ENCODE assay signal across 10 cellular contexts in the genomic region with DNA sequence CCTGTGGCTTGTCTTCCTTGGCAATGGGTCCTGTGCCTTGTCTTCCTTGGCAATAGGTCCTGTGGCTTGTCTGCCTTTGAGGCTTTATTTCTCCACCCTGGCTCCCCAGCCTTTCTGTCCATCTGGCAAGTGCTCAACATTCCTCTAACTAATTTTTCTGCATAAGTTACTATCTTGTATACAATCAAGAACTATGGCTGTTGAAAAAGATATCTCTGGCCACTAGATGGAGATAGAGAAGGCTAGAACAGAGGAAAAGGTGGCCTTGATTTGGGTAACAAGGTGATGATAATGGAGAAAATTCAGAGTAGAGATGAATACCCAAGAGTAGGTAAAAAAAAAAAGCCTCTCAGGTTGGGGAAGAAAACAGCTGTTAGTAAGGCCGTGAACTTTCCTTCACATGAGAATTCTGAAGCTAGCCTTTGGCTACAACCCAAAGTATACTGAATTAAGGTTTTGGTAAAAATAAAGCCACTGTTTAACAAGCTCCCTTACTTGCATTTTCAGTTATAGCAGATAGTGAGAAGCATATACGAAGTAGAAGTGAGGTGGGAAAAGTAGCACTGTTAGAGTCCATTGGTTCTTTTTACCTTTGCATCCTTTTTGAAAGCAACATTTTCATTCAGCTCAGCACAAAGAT.
A peak's percentile ranks its signal among the peaks of the same experiment; 100 is the strongest.
DNase-seq lines count a peak whose midpoint lies in the region; TF ChIP-seq lines count a peak whose summit lies in the region.
"Had no signal": no experiment of that assay in that cellular context is flagged by ENCODE, and none has a peak within 500 bp of the region (broad histone marks: within the 10 kb centered on the region; RNA-seq: fewer than 3 reads in every experiment).

No MANE protein-coding gene starts in this region.

- DNase-seq in Peyer's patch (no peak), kidney epithelial cell (ENCODE audit: low read depth) (no peak), uterus (no peak), ovary (no peak)
- DNase-seq in activated CD8-positive, alpha-beta memory T cell treated with anti-CD3 and anti-CD28 coated beads, Interleukin-2, amount 50 U/mL, for 48 hours = no peak
- DNase-seq in activated T-cell treated with anti-CD3 and anti-CD28 coated beads, Interleukin-2, amount 50 U/mL, for 48 hours = no peak
- DNase-seq: NCI-H524 had no signal

- no peaks in the 10 kb centered on the region for H3K9me3 ChIP-seq in HEK293 (ENCODE audit: control insufficient read depth, insufficient read depth, low read depth, low read length)
- H3K9me3 ChIP-seq in Peyer's patch = no peaks in the 10 kb centered on the region
- H3K9me3 ChIP-seq in uterus = no peaks in the 10 kb centered on the region
- H3K9me3 ChIP-seq in ovary = no peaks in the 10 kb centered on the region

- H3K4me3 ChIP-seq in HEK293 (ENCODE audit: low read depth, low read length) (no peak overlapping the region), Peyer's patch (no peak overlapping the region), kidney epithelial cell (ENCODE audit: low read depth, low read length) (no peak overlapping the region), uterus (no peak overlapping the region), ovary (no peak overlapping the region)

- CTCF ChIA-PET in HEK293 (lab: Yijun Ruan, JAX) = interaction anchor here (0.6 to 1.4 kb wide), 7 partner anchors 12 to 386 kb away, joined by 3 to 4 read pairs (median 3); no protein-coding TSS in a partner anchor

- intact Hi-C loops in uterus (cut with DNase I; ENCODE audit: low total_unique reads) = no loop called here
- intact Hi-C loops in ovary (cut with DNase I) = no loop called here

- no peak overlapping the region for H3K27ac ChIP-seq in C4-2B
- H3K27ac ChIP-seq in HEK293 (ENCODE audit: extremely low read depth, low read depth, low read length) = no peak overlapping the region
- H3K27ac ChIP-seq in Peyer's patch = no peak overlapping the region
- no peak overlapping the region for H3K27ac ChIP-seq in uterus
- no peak overlapping the region for H3K27ac ChIP-seq in ovary
- H3K27ac ChIP-seq: epithelial cell of prostate had no signal

- H3K36me3 ChIP-seq in HEK293 (ENCODE audit: control insufficient read depth in 2 of 2, insufficient read depth in 1 of 2, low read length in 2 of 2) (no peaks in the 10 kb centered on the region), Peyer's patch (no peaks in the 10 kb centered on the region), kidney epithelial cell (ENCODE audit: control insufficient read depth, insufficient read depth, low read length) (no peaks in the 10 kb centered on the region), uterus (no peaks in the 10 kb centered on the region), ovary (no peaks in the 10 kb centered on the region)

- POLR2A ChIA-PET in HEK293 (lab: Yijun Ruan, JAX) = no interaction called here

- TF ChIP-seq CTCF in C4-2B (conservative IDR thresholded peaks at IDR 0.05) = peak; percentile 84
- no peak for TF ChIP-seq CTCF in HEK293 (tag by site-specific recombination; IDR thresholded peaks at IDR 0.05)
- peak in 4 of 6 experiments; percentile 11 to 45 (median 33) for TF ChIP-seq CTCF in Peyer's patch (IDR thresholded peaks at IDR 0.05)
- TF ChIP-seq CTCF in kidney epithelial cell (IDR thresholded peaks at IDR 0.05; ENCODE audit: insufficient read depth, low read length, poor library complexity, severe bottlenecking) = peak; percentile 58
- TF ChIP-seq CTCF in uterus (IDR thresholded peaks at IDR 0.05) = peak in 1 of 4 experiments; percentile 15
- no peak for TF ChIP-seq CTCF in ovary (IDR thresholded peaks at IDR 0.05)

- no peak for TF ChIP-seq EP300 in ovary (IDR thresholded peaks at IDR 0.05)

- WGBS in ovary, 3 donors = 5 to 13% (median 7%) methylated on average over 2 of the region's 2 CpGs

- no peak for TF ChIP-seq POLR2A in Peyer's patch (IDR thresholded peaks at IDR 0.05)
- TF ChIP-seq POLR2A in uterus (IDR thresholded peaks at IDR 0.05) = no peak
- TF ChIP-seq POLR2A in ovary (IDR thresholded peaks at IDR 0.05) = no peak

- H3K4me1 ChIP-seq in HEK293 (ENCODE audit: control insufficient read depth, insufficient read depth, low read length) (no peaks in the 10 kb centered on the region), Peyer's patch (no peaks in the 10 kb centered on the region), uterus (no peaks in the 10 kb centered on the region), ovary (ENCODE audit: insufficient read depth) (no peaks in the 10 kb centered on the region)

- H3K27me3 ChIP-seq in Peyer's patch (no peaks in the 10 kb centered on the region), kidney epithelial cell (ENCODE audit: control insufficient read depth, insufficient read depth, low read length) (no peaks in the 10 kb centered on the region), uterus (no peaks in the 10 kb centered on the region), ovary (no peaks in the 10 kb centered on the region)

TF ChIP-seq in HEK293, 187 proteins besides CTCF, POLR2A, EP300 and RAD21:
- TF ChIP-seq ZNF654 (tag by site-specific recombination; IDR thresholded peaks at IDR 0.05; ENCODE audit: low read depth) (peak; percentile 32; the same call in 1 of the 2 replicates), ZFP3 (tag by site-specific recombination; IDR thresholded peaks at IDR 0.05; ENCODE audit: low read depth) (no peak)

Comparison
In these comparisons a context has a peak if more than half of its experiments do, and no peak if none do; other contexts are left out.
1. CTCF ChIP-seq: peak in C4-2B (single experiment), Peyer's patch (4 of 6) and kidney epithelial cell (single experiment); none in HEK293 (single experiment) and ovary (0 of 3).